ENCODE assay signal across 1 cellular context in the genomic region with DNA sequence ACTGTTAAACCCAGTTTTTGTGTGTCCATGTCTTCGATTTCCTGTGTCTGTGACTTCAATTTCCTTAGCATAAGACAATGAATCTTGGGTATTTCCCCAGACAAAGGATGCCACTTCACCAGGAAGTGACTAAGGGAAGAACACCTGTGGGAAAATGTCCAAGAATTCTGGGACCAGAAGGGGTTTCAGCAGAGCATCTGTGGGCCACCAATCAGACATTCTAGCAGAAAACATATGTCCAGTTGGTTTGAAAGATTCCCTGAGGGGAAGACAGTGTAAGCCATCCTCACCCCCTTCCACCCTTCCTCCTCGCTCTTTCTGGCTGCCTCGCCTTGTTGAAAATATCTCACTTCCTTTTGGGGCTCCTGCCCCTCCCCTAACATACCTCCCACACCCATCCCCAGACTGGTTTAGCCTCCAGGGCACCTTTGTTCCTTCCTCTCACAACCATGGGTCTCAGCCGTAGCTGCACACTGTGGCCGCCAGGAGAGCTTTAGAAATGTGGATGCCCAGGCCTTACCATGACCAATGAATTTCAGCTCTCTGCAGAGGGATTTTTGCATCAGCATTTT.
TF ChIP-seq lines count a peak whose summit lies in the region.

No MANE protein-coding gene starts in this region.

TF ChIP-seq in GM23338, 12 proteins besides CTCF, POLR2A, EP300 and RAD21 (continued from another document):
- TF ChIP-seq, protein P1, sequence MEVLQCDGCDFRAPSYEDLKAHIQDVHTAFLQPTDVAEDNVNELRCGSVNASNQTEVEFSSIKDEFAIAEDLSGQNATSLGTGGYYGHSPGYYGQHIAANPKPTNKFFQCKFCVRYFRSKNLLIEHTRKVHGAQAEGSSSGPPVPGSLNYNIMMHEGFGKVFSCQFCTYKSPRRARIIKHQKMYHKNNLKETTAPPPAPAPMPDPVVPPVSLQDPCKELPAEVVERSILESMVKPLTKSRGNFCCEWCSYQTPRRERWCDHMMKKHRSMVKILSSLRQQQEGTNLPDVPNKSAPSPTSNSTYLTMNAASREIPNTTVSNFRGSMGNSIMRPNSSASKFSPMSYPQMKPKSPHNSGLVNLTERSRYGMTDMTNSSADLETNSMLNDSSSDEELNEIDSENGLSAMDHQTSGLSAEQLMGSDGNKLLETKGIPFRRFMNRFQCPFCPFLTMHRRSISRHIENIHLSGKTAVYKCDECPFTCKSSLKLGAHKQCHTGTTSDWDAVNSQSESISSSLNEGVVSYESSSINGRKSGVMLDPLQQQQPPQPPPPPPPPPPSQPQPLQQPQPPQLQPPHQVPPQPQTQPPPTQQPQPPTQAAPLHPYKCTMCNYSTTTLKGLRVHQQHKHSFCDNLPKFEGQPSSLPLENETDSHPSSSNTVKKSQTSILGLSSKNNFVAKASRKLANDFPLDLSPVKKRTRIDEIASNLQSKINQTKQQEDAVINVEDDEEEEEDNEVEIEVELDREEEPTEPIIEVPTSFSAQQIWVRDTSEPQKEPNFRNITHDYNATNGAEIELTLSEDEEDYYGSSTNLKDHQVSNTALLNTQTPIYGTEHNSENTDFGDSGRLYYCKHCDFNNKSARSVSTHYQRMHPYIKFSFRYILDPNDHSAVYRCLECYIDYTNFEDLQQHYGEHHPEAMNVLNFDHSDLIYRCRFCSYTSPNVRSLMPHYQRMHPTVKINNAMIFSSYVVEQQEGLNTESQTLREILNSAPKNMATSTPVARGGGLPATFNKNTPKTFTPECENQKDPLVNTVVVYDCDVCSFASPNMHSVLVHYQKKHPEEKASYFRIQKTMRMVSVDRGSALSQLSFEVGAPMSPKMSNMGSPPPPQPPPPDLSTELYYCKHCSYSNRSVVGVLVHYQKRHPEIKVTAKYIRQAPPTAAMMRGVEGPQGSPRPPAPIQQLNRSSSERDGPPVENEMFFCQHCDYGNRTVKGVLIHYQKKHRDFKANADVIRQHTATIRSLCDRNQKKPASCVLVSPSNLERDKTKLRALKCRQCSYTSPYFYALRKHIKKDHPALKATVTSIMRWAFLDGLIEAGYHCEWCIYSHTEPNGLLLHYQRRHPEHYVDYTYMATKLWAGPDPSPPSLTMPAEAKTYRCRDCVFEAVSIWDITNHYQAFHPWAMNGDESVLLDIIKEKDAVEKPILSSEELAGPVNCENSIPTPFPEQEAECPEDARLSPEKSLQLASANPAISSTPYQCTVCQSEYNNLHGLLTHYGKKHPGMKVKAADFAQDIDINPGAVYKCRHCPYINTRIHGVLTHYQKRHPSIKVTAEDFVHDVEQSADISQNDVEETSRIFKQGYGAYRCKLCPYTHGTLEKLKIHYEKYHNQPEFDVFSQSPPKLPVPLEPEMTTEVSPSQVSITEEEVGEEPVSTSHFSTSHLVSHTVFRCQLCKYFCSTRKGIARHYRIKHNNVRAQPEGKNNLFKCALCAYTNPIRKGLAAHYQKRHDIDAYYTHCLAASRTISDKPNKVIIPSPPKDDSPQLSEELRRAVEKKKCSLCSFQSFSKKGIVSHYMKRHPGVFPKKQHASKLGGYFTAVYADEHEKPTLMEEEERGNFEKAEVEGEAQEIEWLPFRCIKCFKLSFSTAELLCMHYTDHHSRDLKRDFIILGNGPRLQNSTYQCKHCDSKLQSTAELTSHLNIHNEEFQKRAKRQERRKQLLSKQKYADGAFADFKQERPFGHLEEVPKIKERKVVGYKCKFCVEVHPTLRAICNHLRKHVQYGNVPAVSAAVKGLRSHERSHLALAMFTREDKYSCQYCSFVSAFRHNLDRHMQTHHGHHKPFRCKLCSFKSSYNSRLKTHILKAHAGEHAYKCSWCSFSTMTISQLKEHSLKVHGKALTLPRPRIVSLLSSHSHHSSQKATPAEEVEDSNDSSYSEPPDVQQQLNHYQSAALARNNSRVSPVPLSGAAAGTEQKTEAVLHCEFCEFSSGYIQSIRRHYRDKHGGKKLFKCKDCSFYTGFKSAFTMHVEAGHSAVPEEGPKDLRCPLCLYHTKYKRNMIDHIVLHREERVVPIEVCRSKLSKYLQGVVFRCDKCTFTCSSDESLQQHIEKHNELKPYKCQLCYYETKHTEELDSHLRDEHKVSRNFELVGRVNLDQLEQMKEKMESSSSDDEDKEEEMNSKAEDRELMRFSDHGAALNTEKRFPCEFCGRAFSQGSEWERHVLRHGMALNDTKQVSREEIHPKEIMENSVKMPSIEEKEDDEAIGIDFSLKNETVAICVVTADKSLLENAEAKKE (CRISPR knock-in tag; IDR thresholded peaks at IDR 0.05): no peak
- TF ChIP-seq NANOG (IDR thresholded peaks at IDR 0.05; ENCODE audit: borderline replicate concordance): no peak
- TF ChIP-seq, protein P2, sequence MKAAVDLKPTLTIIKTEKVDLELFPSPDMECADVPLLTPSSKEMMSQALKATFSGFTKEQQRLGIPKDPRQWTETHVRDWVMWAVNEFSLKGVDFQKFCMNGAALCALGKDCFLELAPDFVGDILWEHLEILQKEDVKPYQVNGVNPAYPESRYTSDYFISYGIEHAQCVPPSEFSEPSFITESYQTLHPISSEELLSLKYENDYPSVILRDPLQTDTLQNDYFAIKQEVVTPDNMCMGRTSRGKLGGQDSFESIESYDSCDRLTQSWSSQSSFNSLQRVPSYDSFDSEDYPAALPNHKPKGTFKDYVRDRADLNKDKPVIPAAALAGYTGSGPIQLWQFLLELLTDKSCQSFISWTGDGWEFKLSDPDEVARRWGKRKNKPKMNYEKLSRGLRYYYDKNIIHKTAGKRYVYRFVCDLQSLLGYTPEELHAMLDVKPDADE (IDR thresholded peaks at IDR 0.05): no peak
- no peak for TF ChIP-seq ZNF331 (CRISPR knock-in tag; IDR thresholded peaks at IDR 0.05; ENCODE audit: low read depth)
